In genomic region chr12:39072658-39073057, GRCh38 we compare ENCODE assay signal across 20 cellular contexts.
DNase-seq lines count a peak whose midpoint lies in the region; ATAC-seq, FAIRE-seq and TF ChIP-seq lines count a peak whose summit lies in the region.
"Had no signal": no experiment of that assay in that cellular context is flagged by ENCODE, and none has a peak within 500 bp of the region (broad histone marks: within the 10 kb centered on the region; RNA-seq: fewer than 3 reads in every experiment).

No MANE protein-coding gene starts in this region.

- no TSS peak for BruUV-seq in HepG2 (replicated peaks; lab: Mats Ljungman, UMichigan)

- no peak for TF ChIP-seq RAD21 in HepG2 (CRISPR knock-in tag; IDR thresholded peaks at IDR 0.05)

- no peak overlapping the region for H3K4me2 ChIP-seq in HepG2 (ENCODE audit: low read depth, low read length)
- H3K4me2 ChIP-seq: A549; BLaER1 treated with 17β-estradiol and CSF1 and Interleukin-3, amounts not matched to agents 10 nM and 100 nM had no signal

- H3K4me3 ChIP-seq in HepG2 (replicated peaks in 1 of 3; ENCODE audit: insufficient read depth in 1 of 3, low read depth in 2 of 3, low read length in 3 of 3) (no peak overlapping the region), right lobe of liver (no peak overlapping the region)
- H3K4me3 ChIP-seq: A549; BLaER1 treated with 17β-estradiol and CSF1 and Interleukin-3, amounts not matched to agents 10 nM and 100 nM had no signal

- no peak for FAIRE-seq in HepG2 (lab: Jason Lieb, UNC)
- FAIRE-seq: D721Med, G401.6, GM12891, GM19239 had no signal

- H3K27me3 ChIP-seq in HepG2 (ENCODE audit: control insufficient read depth in 1 of 2, insufficient read depth in 2 of 2, low read length in 2 of 2) (no peaks in the 10 kb centered on the region), right lobe of liver (no peaks in the 10 kb centered on the region)
- H3K27me3 ChIP-seq: BLaER1 treated with 17β-estradiol and CSF1 and Interleukin-3, amounts not matched to agents 10 nM and 100 nM had no signal

- H3K4me1 ChIP-seq in HepG2 (ENCODE audit: insufficient read depth, low read length) (no peaks in the 10 kb centered on the region), right lobe of liver (no peaks in the 10 kb centered on the region)
- H3K4me1 ChIP-seq: A549, Caco-2 had no signal

- no peaks in the 10 kb centered on the region for H3K79me2 ChIP-seq in HepG2 (ENCODE audit: insufficient read depth, low read length)

- no peak overlapping the region for H3K9ac ChIP-seq in HepG2 (ENCODE audit: insufficient read depth, low read depth, low read length)
- H3K9ac ChIP-seq: BLaER1 treated with 17β-estradiol and CSF1 and Interleukin-3, amounts not matched to agents 10 nM and 100 nM had no signal

- H3K9me3 ChIP-seq in HepG2 (ENCODE audit: low read length) (no peaks in the 10 kb centered on the region), right lobe of liver (no peaks in the 10 kb centered on the region)
- H3K9me3 ChIP-seq: A549; BLaER1 treated with 17β-estradiol and CSF1 and Interleukin-3, amounts not matched to agents 10 nM and 100 nM; Caco-2 had no signal

- no peak overlapping the region for H3K27ac ChIP-seq in HepG2 (ENCODE audit: extremely low read length, insufficient read depth, low read length)
- no peak overlapping the region for H3K27ac ChIP-seq in right lobe of liver
- H3K27ac ChIP-seq: 22Rv1; A549; BLaER1 treated with 17β-estradiol and CSF1 and Interleukin-3, amounts not matched to agents 10 nM and 100 nM; C4-2B had no signal

- no peak overlapping the region for H2AFZ ChIP-seq in HepG2 (ENCODE audit: low read length)

- no peaks in the 10 kb centered on the region for H3K36me3 ChIP-seq in HepG2 (replicated peaks in 1 of 2; ENCODE audit: control insufficient read depth in 1 of 2, insufficient read depth in 2 of 2, low read length in 2 of 2)
- no peaks in the 10 kb centered on the region for H3K36me3 ChIP-seq in right lobe of liver
- H3K36me3 ChIP-seq: BLaER1 treated with 17β-estradiol and CSF1 and Interleukin-3, amounts not matched to agents 10 nM and 100 nM had no signal

- intact Hi-C loops in HepG2 (cut with micrococcal nuclease; ENCODE audit: unreplicated experiment) = no loop called here
- intact Hi-C loops in right lobe of liver (cut with DNase I) = no loop called here

- TF ChIP-seq POLR2A in HepG2 (IDR thresholded peaks at IDR 0.05; ENCODE audit: insufficient read depth in 1 of 2, low read depth in 2 of 2, low read length in 2 of 2) (no peak), right lobe of liver (IDR thresholded peaks at IDR 0.05) (no peak)

- CTCF ChIA-PET in HepG2 (lab: Yijun Ruan, JAX; ENCODE audit: low intra/inter-chr PET ratio, low total read pairs) = no interaction called here

- DNase-seq in HepG2 (ENCODE audit: low spot score) (no peak), right lobe of liver (no peak), OCI-M1 (lab: John Stamatoyannopoulos, UW) (peak; percentile 14), glomerular visceral epithelial cell (ENCODE audit: extremely low spot score) (no peak), NCI-H2029 treated with DMSO at 0.1 percent for 48 hours (lab: John Stamatoyannopoulos, UW) (no peak)
- DNase-seq: AML-193; Caco-2; Calu3; CD4-positive, alpha-beta T cell; CD8-positive, alpha-beta T cell; DMS79 treated with DMSO at 0.1 percent for 48 hours; GF-D8 had no signal

- POLR2A ChIA-PET in HepG2 (lab: Yijun Ruan, JAX) = no interaction called here

- TF ChIP-seq CTCF in HepG2 (CRISPR knock-in tag; IDR thresholded peaks at IDR 0.05) (no peak), right lobe of liver (IDR thresholded peaks at IDR 0.05) (no peak)

- H4K20me1 ChIP-seq in HepG2 (ENCODE audit: insufficient read depth, low read length) = no peaks in the 10 kb centered on the region
- H4K20me1 ChIP-seq: BLaER1 treated with 17β-estradiol and CSF1 and Interleukin-3, amounts not matched to agents 10 nM and 100 nM had no signal

- ATAC-seq in HepG2 (no peak), right lobe of liver (no peak)
- ATAC-seq: A549; CD8-positive, alpha-beta T cell had no signal

- WGBS in HepG2 (ENCODE audit: low lambda C conversion rate) = 20% methylated on average over 2 of the region's 2 CpGs
- 22% methylated on average over 2 of the region's 2 CpGs for WGBS in right lobe of liver (ENCODE audit: insufficient coverage, low coverage, low lambda C conversion rate, missing lambda C conversion rate)

- TF ChIP-seq EP300 in HepG2 (IDR thresholded peaks at IDR 0.05; ENCODE audit: low read depth in 2 of 2, low read length in 2 of 2) (no peak), HepG2 (CRISPR knock-in tag; IDR thresholded peaks at IDR 0.05; ENCODE audit: borderline replicate concordance) (no peak)

- in situ Hi-C loops in HepG2 (cut with HindIII; ENCODE audit: extremely low pct_ligation_motif_present, low pct_unique_long_range_greater_than_20kb) = no loop called here

TF ChIP-seq in HepG2, 621 proteins besides CTCF, POLR2A, EP300 and RAD21:
- TF ChIP-seq CEBPB (IDR thresholded peaks at IDR 0.05; ENCODE audit: borderline replicate concordance, low read depth, low read length) (peak; percentile 64), ZNF839 (CRISPR knock-in tag; IDR thresholded peaks at IDR 0.05; ENCODE audit: borderline replicate concordance) (no peak), AHDC1 (CRISPR knock-in tag; IDR thresholded peaks at IDR 0.05; ENCODE audit: borderline replicate concordance) (no peak), ZNF503 (CRISPR knock-in tag; IDR thresholded peaks at IDR 0.05) (no peak), ZNF570 (CRISPR knock-in tag; IDR thresholded peaks at IDR 0.05; ENCODE audit: borderline replicate concordance) (no peak)
